Comparison of ENCODE assay signal across 8 cellular contexts in the genomic region with DNA sequence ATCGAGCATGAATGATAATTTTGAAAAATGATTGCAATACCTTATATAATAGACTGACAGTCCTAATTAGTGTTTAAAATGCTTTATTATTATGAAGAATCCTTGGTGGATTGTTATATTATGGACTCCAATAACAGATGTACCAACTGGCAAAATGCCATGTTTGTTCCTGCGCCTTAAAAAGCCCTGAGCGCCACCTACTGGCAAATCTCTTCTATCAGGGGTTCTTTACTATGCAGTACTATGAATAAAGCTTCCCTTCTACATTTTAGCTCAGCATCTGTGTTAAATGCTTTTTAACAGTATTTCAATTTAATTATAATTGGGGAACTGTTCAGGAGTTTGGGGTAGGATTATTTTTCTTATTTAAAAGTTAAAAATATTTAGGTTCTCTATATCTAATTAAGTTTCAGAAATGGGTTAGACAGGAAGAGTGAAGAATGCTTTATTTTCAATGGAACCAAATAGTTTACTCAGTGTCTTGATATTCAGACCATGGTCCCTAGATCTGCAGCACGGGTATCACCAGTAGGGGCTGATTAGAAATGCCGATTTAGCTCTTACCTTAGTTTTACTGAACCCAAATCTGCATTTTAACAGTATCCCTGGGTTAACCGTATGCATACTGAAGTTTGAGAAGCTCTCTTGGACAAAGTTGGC. TPM values are rescaled to one million over a fixed set of nuclear protein-coding genes. Genes with fewer than 3 reads are reported as not detected.
A peak's percentile ranks its signal among the peaks of the same experiment; 100 is the strongest.
DNase-seq lines count a peak whose midpoint lies in the region; ATAC-seq and TF ChIP-seq lines count a peak whose summit lies in the region.

No MANE protein-coding gene starts in this region.

- no peaks in the 10 kb centered on the region for H3K27me3 ChIP-seq in dorsolateral prefrontal cortex
- H3K27me3 ChIP-seq in lower lobe of right lung (ENCODE audit: low read depth): no peaks in the 10 kb centered on the region

- peak; percentile 45 for DNase-seq in GM10266 (ENCODE audit: extremely low spot score)
- DNase-seq in NCI-H748 treated with DMSO at 0.1 percent for 48 hours (lab: John Stamatoyannopoulos, UW): peak; percentile 71
- peak; percentile 67 to 74 for DNase-seq in activated CD4-positive, alpha-beta T cell treated with anti-CD3 and anti-CD28 coated beads, Interleukin-2, amount 50 U/mL, for 4 hours
- DNase-seq in dorsolateral prefrontal cortex: peak; percentile 45 to 89 (median 74)
- peak; percentile 60 for DNase-seq in lower lobe of right lung
- DNase-seq in stimulated activated CD8-positive, alpha-beta memory T cell treated with anti-CD3 and anti-CD28 coated beads, Interleukin-12 subunit alpha, Interleukin-12 subunit beta, amount 100 ng/mL, for 4 hours (ENCODE audit: low read depth): peak; percentile 19

- H3K4me3 ChIP-seq in dorsolateral prefrontal cortex: peak overlapping the region in 2 of 59 donors; percentile 8 to 19
- no peak overlapping the region for H3K4me3 ChIP-seq in lower lobe of right lung

- ATAC-seq in HG03520 (IDR thresholded peaks at IDR 0.05; ENCODE audit: unreplicated experiment) (peak; percentile 61), lower lobe of right lung (peak; percentile 72 to 80), HG03457 (IDR thresholded peaks at IDR 0.05; ENCODE audit: unreplicated experiment) (no peak)

- H3K27ac ChIP-seq in dorsolateral prefrontal cortex (peak overlapping the region in 5 of 59 donors; percentile 2 to 22 (median 11)), lower lobe of right lung (no peak overlapping the region)

- intact Hi-C loops in dorsolateral prefrontal cortex (cut with DNase I): loop anchor here (2.0 to 10.0 kb wide), 5 partner anchors 39 to 179 kb away; no protein-coding TSS in a partner anchor
- intact Hi-C loops in lower lobe of right lung (cut with DNase I): no loop called here

- no peaks in the 10 kb centered on the region for H3K4me1 ChIP-seq in lower lobe of right lung

- peaks cover 14% of the 10 kb centered on the region for H3K36me3 ChIP-seq in lower lobe of right lung

- peak; percentile 77 for TF ChIP-seq CTCF in GM10266 (IDR thresholded peaks at IDR 0.05; ENCODE audit: control insufficient read depth, insufficient read depth, low read depth, missing control alignments)
- peak; percentile 75 to 97 (median 90) for TF ChIP-seq CTCF in dorsolateral prefrontal cortex (IDR thresholded peaks at IDR 0.05 in 54 of 56, conservative IDR thresholded peaks at IDR 0.05 in 2 of 56; ENCODE audit: low read depth in 1 of 56, partially characterized antibody in 56 of 56)
- peak; percentile 82 for TF ChIP-seq CTCF in lower lobe of right lung (IDR thresholded peaks at IDR 0.05)

- H3K9me3 ChIP-seq in lower lobe of right lung: no peaks in the 10 kb centered on the region

RNA-seq across cellular contexts. Expression of gene CFAP97, which starts 20.0 kb away (rescaled TPM):
- 10 to 100 TPM; 16.8 to 37.2 (median 26.7) TPM for total RNA-seq in dorsolateral prefrontal cortex
- 29.4 TPM for total RNA-seq in lower lobe of right lung

RNA-seq across cellular contexts. Expression of gene SNX25, which starts 25.6 kb away (rescaled TPM):
- 10 to 100 TPM; 14.6 to 37.3 (median 24.4) TPM for total RNA-seq in dorsolateral prefrontal cortex
- 74.7 TPM for total RNA-seq in lower lobe of right lung

RNA-seq across cellular contexts. Expression of gene SLC25A4, which starts 40.7 kb away (rescaled TPM):
- total RNA-seq in dorsolateral prefrontal cortex (100 to 1,000 TPM in 100 of 120 experiments, 10 to 100 TPM in 20; 57.5 to 171 (median 125) TPM), lower lobe of right lung (33.1 TPM)

Comparison
In these comparisons a context has a peak if more than half of its experiments do, and no peak if none do; other contexts are left out.
1. DNase-seq: peak in every context shown above with its lines; median percentile 74 in dorsolateral prefrontal cortex; 71 in NCI-H748 treated with DMSO at 0.1 percent for 48 hours; 70 in activated CD4-positive, alpha-beta T cell treated with anti-CD3 and anti-CD28 coated beads, Interleukin-2, amount 50 U/mL, for 4 hours; 60 in lower lobe of right lung; 45 in GM10266; 19 in stimulated activated CD8-positive, alpha-beta memory T cell treated with anti-CD3 and anti-CD28 coated beads, Interleukin-12 subunit alpha, Interleukin-12 subunit beta, amount 100 ng/mL, for 4 hours.